1 cellular context compared by ENCODE assay signal in the genomic region with DNA sequence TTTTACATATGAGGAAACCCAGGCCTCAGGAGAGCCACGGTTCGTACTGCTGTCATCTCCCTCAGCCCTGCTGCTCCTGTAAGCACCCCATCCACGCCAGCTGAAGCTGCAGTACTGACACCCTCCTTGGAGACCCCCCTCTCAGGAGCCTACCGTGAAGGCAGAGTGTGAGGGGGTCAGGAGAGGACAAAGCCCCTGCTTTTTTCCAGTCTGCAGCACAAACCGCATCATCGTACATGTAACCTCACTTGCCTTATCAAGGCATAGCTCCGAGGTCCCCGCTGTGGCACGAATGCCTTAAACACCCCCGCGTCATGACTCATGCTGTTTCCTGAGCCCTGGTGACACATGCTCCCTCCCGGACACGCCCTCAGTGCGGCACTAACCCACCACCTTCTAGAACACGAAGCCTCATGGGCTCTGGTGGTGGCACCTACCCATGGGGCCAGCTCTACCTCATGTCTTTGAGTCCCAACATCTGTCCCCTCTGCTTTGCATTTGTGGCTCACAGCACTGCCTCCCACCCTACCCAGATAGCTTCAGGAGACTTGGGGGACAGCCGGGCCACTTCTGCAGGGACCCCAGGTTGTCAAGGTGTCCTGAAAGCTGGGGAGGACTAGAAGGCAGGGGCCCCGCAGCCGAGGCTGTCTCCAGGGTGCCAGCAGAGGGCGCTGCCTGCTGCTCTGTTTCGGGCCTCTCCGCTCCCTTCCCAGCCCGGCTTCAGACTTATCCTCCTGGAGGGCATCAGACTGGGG.
TF ChIP-seq lines count a peak whose summit lies in the region.

No MANE protein-coding gene starts in this region.

TF ChIP-seq in H1, 55 proteins besides CTCF, POLR2A, EP300 and RAD21:
- TF ChIP-seq CREB1 (IDR thresholded peaks at IDR 0.05) (0 out of 2 replicates have a peak, but pooled peaks have one; percentile 25), FOSL1 (IDR thresholded peaks at IDR 0.05; ENCODE audit: insufficient read depth, low read depth, low read length) (no peak), HDAC6 (IDR thresholded peaks at IDR 0.05; ENCODE audit: low read depth, low read length) (no peak), TAF7 (optimal IDR thresholded peaks at IDR 0.05; ENCODE audit: borderline replicate concordance, low read depth, low read length) (peak; percentile 30)
TF ChIP-seq in H1: peak in this region for 2.
